Comparison of ENCODE assay signal across 20 cellular contexts in the genomic region with DNA sequence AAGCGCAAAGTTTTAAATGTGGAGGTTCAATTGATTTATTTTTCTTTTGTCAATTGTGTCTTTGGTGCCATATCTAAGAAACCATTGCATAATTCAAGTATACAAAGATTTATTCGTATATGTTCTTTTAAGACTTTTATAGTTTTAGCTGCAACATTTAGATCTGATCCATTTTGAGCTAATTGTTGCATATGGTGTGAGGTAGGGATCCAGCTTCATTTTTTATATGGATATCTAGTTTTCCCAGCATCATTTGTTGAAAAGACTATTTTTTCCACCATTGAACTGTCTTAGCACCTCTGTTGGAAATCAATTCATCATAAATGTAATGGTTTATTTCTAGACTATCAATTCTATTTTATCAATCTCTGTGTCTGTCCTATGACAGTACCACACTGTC. TPM values are rescaled to one million over a fixed set of nuclear protein-coding genes. Genes with fewer than 3 reads are reported as not detected.
DNase-seq lines count a peak whose midpoint lies in the region; ATAC-seq and TF ChIP-seq lines count a peak whose summit lies in the region.
"Had no signal": no experiment of that assay in that cellular context is flagged by ENCODE, and none has a peak within 500 bp of the region (broad histone marks: within the 10 kb centered on the region; RNA-seq: fewer than 3 reads in every experiment).

No MANE protein-coding gene starts in this region.

- no peak overlapping the region for H3K4me3 ChIP-seq in CD4-positive, CD25-positive, alpha-beta regulatory T cell (ENCODE audit: low read depth, low read length)
- H3K4me3 ChIP-seq in CD4-positive, alpha-beta memory T cell (ENCODE audit: low read length in 2 of 2), result no peak overlapping the region
- no peak overlapping the region for H3K4me3 ChIP-seq in naive thymus-derived CD4-positive, alpha-beta T cell (ENCODE audit: low read length)
- no peak overlapping the region for H3K4me3 ChIP-seq in psoas muscle
- H3K4me3 ChIP-seq: GM23248, MG63, SK-N-MC had no signal

- H3K36me3 ChIP-seq in CD4-positive, CD25-positive, alpha-beta regulatory T cell (ENCODE audit: control insufficient read depth, insufficient read depth, low read length), result no peaks in the 10 kb centered on the region
- H3K36me3 ChIP-seq in CD4-positive, alpha-beta memory T cell (ENCODE audit: insufficient read depth, low read length), result no peaks in the 10 kb centered on the region
- H3K36me3 ChIP-seq in naive thymus-derived CD4-positive, alpha-beta T cell (ENCODE audit: control insufficient read depth in 2 of 3, insufficient read depth in 3 of 3, low read length in 3 of 3), result peaks cover 0 to 29% (median 10%) of the 10 kb centered on the region in 3 experiments
- no peaks in the 10 kb centered on the region for H3K36me3 ChIP-seq in psoas muscle (ENCODE audit: insufficient read depth in 1 of 2, low read depth in 1 of 2)
- H3K36me3 ChIP-seq: MG63 had no signal

- H3K36me3 Mint-ChIP-seq in CD4-positive, CD25-positive, alpha-beta regulatory T cell, result peaks cover 30% of the 10 kb centered on the region
- H3K36me3 Mint-ChIP-seq in CD4-positive, alpha-beta memory T cell, result peaks cover 30 to 36% of the 10 kb centered on the region in 2 donors
- H3K36me3 Mint-ChIP-seq in activated B cell treated with CpG ODN at 0.5 μM for 24 hours (ENCODE audit: low read depth), result peaks cover 44% of the 10 kb centered on the region
- H3K36me3 Mint-ChIP-seq in naive thymus-derived CD4-positive, alpha-beta T cell, result peaks cover 32 to 62% (median 36%) of the 10 kb centered on the region in 5 donors

- peaks cover 0 to 14% (median 7%) of the 10 kb centered on the region in 7 donors for H3K9me3 Mint-ChIP-seq in CD4-positive, CD25-positive, alpha-beta regulatory T cell
- H3K9me3 Mint-ChIP-seq in CD4-positive, alpha-beta memory T cell, result peaks cover 0 to 15% (median 5%) of the 10 kb centered on the region in 8 donors
- peaks cover 14% of the 10 kb centered on the region for H3K9me3 Mint-ChIP-seq in activated B cell treated with CpG ODN at 0.5 μM for 24 hours
- H3K9me3 Mint-ChIP-seq in naive thymus-derived CD4-positive, alpha-beta T cell, result peaks cover 2 to 32% (median 13%) of the 10 kb centered on the region in 11 donors

- CTCF ChIA-PET in CD4-positive, alpha-beta memory T cell (lab: Charles Lee; ENCODE audit: partially characterized antibody), result interaction anchor here (3.0 kb wide), 1 partner anchor 48 kb away, joined by 15 read pairs; no protein-coding TSS in a partner anchor
- CTCF ChIA-PET in activated B cell treated with CpG ODN at 0.5 μM for 24 hours (lab: Charles Lee), result interaction anchor here (0.8 to 1.5 kb wide), 3 partner anchors 9 to 52 kb away, joined by 3 to 4 read pairs (median 3); no protein-coding TSS in a partner anchor
- CTCF ChIA-PET in naive thymus-derived CD4-positive, alpha-beta T cell (lab: Charles Lee), result interaction anchor here (1.7 to 10.0 kb wide), 2 partner anchors 10 to 52 kb away, joined by 8 to 54 read pairs; no protein-coding TSS in a partner anchor

- intact Hi-C loops in CD4-positive, alpha-beta memory T cell (cut with micrococcal nuclease), result loop anchor here (10.0 kb wide), 1 partner anchor 157 kb away; no protein-coding TSS in a partner anchor
- intact Hi-C loops in activated B cell treated with CpG ODN at 0.5 μM for 24 hours (cut with micrococcal nuclease) (no loop called here), psoas muscle (cut with DNase I) (no loop called here)
- intact Hi-C loops in naive thymus-derived CD4-positive, alpha-beta T cell (cut with micrococcal nuclease), result no loop called here

- peaks cover 0 to 86% (median 36%) of the 10 kb centered on the region in 4 donors for H3K4me1 Mint-ChIP-seq in CD4-positive, CD25-positive, alpha-beta regulatory T cell
- peaks cover 32 to 76% (median 55%) of the 10 kb centered on the region in 4 donors for H3K4me1 Mint-ChIP-seq in CD4-positive, alpha-beta memory T cell
- H3K4me1 Mint-ChIP-seq in activated B cell treated with CpG ODN at 0.5 μM for 24 hours, result peaks cover 77% of the 10 kb centered on the region
- H3K4me1 Mint-ChIP-seq in naive thymus-derived CD4-positive, alpha-beta T cell, result peaks cover 21 to 69% (median 58%) of the 10 kb centered on the region in 7 donors

- no peaks in the 10 kb centered on the region for H3K27me3 ChIP-seq in CD4-positive, CD25-positive, alpha-beta regulatory T cell (ENCODE audit: control insufficient read depth, insufficient read depth, low read length)
- no peaks in the 10 kb centered on the region for H3K27me3 ChIP-seq in CD4-positive, alpha-beta memory T cell (ENCODE audit: insufficient read depth, low read length)
- H3K27me3 ChIP-seq in naive thymus-derived CD4-positive, alpha-beta T cell (ENCODE audit: control insufficient read depth in 2 of 2, insufficient read depth in 2 of 2, low read length in 2 of 2), result no peaks in the 10 kb centered on the region
- peaks cover 0 to 12% (median 0%) of the 10 kb centered on the region in 3 donors for H3K27me3 ChIP-seq in psoas muscle (ENCODE audit: insufficient read depth in 3 of 3, low read length in 2 of 3)

- H3K27ac Mint-ChIP-seq in CD4-positive, CD25-positive, alpha-beta regulatory T cell, result peak overlapping the region in 2 of 3 donors; percentile 80 to 87
- peak overlapping the region in 6 of 7 donors; percentile 13 to 99 (median 84) for H3K27ac Mint-ChIP-seq in CD4-positive, alpha-beta memory T cell
- peak overlapping the region; percentile 53 for H3K27ac Mint-ChIP-seq in activated B cell treated with CpG ODN at 0.5 μM for 24 hours
- peak overlapping the region in 8 of 9 donors; percentile 69 to 100 (median 93) for H3K27ac Mint-ChIP-seq in naive thymus-derived CD4-positive, alpha-beta T cell

- WGBS in psoas muscle, 3 donors, result 89 to 96% (median 91%) methylated on average over 2 of the region's 2 CpGs

- peaks cover 7% of the 10 kb centered on the region for H3K27me3 Mint-ChIP-seq in CD4-positive, CD25-positive, alpha-beta regulatory T cell
- no peaks in the 10 kb centered on the region for H3K27me3 Mint-ChIP-seq in CD4-positive, alpha-beta memory T cell
- H3K27me3 Mint-ChIP-seq in activated B cell treated with CpG ODN at 0.5 μM for 24 hours, result no peaks in the 10 kb centered on the region
- peaks cover 0 to 2% (median 0%) of the 10 kb centered on the region in 5 donors for H3K27me3 Mint-ChIP-seq in naive thymus-derived CD4-positive, alpha-beta T cell

- DNase-seq in CD4-positive, CD25-positive, alpha-beta regulatory T cell, result no peak
- no peak for DNase-seq in CD4-positive, alpha-beta memory T cell
- no peak for DNase-seq in activated B cell treated with CpG ODN at 0.5 μM for 24 hours
- DNase-seq in naive thymus-derived CD4-positive, alpha-beta T cell, result no peak
- DNase-seq in psoas muscle, result no peak
- DNase-seq: GM23248, H7, IMR-90, KG1, MG63, NCI-H1105 treated with DMSO at 0.1 percent for 48 hours, NCI-H146, NCI-H1930, NCI-H526 treated with DMSO at 0.1 percent for 48 hours, SIG-M5 had no signal

- H3K4me3 Mint-ChIP-seq in CD4-positive, CD25-positive, alpha-beta regulatory T cell, result peak overlapping the region in 2 of 4 donors; percentile 13 to 91
- peak overlapping the region in 2 of 8 donors; percentile 18 to 36 for H3K4me3 Mint-ChIP-seq in CD4-positive, alpha-beta memory T cell
- H3K4me3 Mint-ChIP-seq in activated B cell treated with CpG ODN at 0.5 μM for 24 hours, result no peak overlapping the region
- H3K4me3 Mint-ChIP-seq in naive thymus-derived CD4-positive, alpha-beta T cell, result peak overlapping the region in 7 of 10 donors; percentile 16 to 52 (median 37)

- peaks cover 47% of the 10 kb centered on the region for H3K4me1 ChIP-seq in CD4-positive, CD25-positive, alpha-beta regulatory T cell (ENCODE audit: control insufficient read depth, insufficient read depth, low read length, poor library complexity, severe bottlenecking)
- H3K4me1 ChIP-seq in CD4-positive, alpha-beta memory T cell (ENCODE audit: insufficient read depth, low read length), result peaks cover 51% of the 10 kb centered on the region
- peaks cover 36 to 49% of the 10 kb centered on the region in 2 donors for H3K4me1 ChIP-seq in naive thymus-derived CD4-positive, alpha-beta T cell (ENCODE audit: control insufficient read depth in 2 of 2, insufficient read depth in 2 of 2, low read length in 2 of 2)
- H3K4me1 ChIP-seq in psoas muscle, result no peaks in the 10 kb centered on the region

- no peak for ATAC-seq in CD4-positive, CD25-positive, alpha-beta regulatory T cell (ENCODE audit: low read depth in 2 of 2)
- ATAC-seq in activated B cell treated with CpG ODN at 0.5 μM for 24 hours (ENCODE audit: low read depth) (no peak), GM18909 (IDR thresholded peaks at IDR 0.05; ENCODE audit: poor library complexity, unreplicated experiment) (no peak), psoas muscle (no peak), HG03039 (IDR thresholded peaks at IDR 0.05; ENCODE audit: unreplicated experiment) (no peak)
- no peak for ATAC-seq in naive thymus-derived CD4-positive, alpha-beta T cell

- peak overlapping the region; percentile 95 for H3K27ac ChIP-seq in CD4-positive, CD25-positive, alpha-beta regulatory T cell (ENCODE audit: insufficient read depth, low read length, poor library complexity, severe bottlenecking)
- H3K27ac ChIP-seq in CD4-positive, alpha-beta memory T cell (ENCODE audit: low read depth, low read length), result no peak overlapping the region
- peak overlapping the region; percentile 99 for H3K27ac ChIP-seq in naive thymus-derived CD4-positive, alpha-beta T cell (ENCODE audit: low read depth, low read length)
- no peak overlapping the region for H3K27ac ChIP-seq in psoas muscle
- H3K27ac ChIP-seq: C4-2B, GM23248, SK-N-MC had no signal

- POLR2A ChIA-PET in CD4-positive, alpha-beta memory T cell (lab: Charles Lee; ENCODE audit: partially characterized antibody), result interaction anchor here (1.5 to 25.4 kb wide), 5 partner anchors 9 to 45 kb away, joined by 3 to 1226 read pairs (median 87); no protein-coding TSS in a partner anchor
- POLR2A ChIA-PET in activated B cell treated with CpG ODN at 0.5 μM for 24 hours (lab: Charles Lee), result interaction anchor here (0.8 to 40.7 kb wide), 7 partner anchors 7 to 57 kb away, joined by 3 to 1450 read pairs (median 8); partner anchors contain the start of gene CCR7
- POLR2A ChIA-PET in naive thymus-derived CD4-positive, alpha-beta T cell (lab: Charles Lee), result interaction anchor here (0.6 to 45.4 kb wide), 8 partner anchors 4 to 482 kb away, joined by 3 to 2132 read pairs (median 388); partner anchors contain the start of gene CCR7

- no peaks in the 10 kb centered on the region for H3K9me3 ChIP-seq in CD4-positive, CD25-positive, alpha-beta regulatory T cell (ENCODE audit: control insufficient read depth in 2 of 2, low read length in 2 of 2)
- no peaks in the 10 kb centered on the region for H3K9me3 ChIP-seq in CD4-positive, alpha-beta memory T cell (ENCODE audit: control insufficient read depth in 1 of 2, low read length in 2 of 2)
- H3K9me3 ChIP-seq in naive thymus-derived CD4-positive, alpha-beta T cell (ENCODE audit: control insufficient read depth in 2 of 3, low read length in 3 of 3), result no peaks in the 10 kb centered on the region
- no peaks in the 10 kb centered on the region for H3K9me3 ChIP-seq in psoas muscle

- no peak for TF ChIP-seq CTCF in activated B cell treated with CpG ODN at 0.5 μM for 24 hours (IDR thresholded peaks at IDR 0.05)
- no peak for TF ChIP-seq CTCF in psoas muscle (IDR thresholded peaks at IDR 0.05)

RNA-seq across cellular contexts. Expression of gene CCR7, which starts 2.1 kb away (rescaled TPM):
- 192 TPM for total RNA-seq in CD4-positive, CD25-positive, alpha-beta regulatory T cell
- polyA plus RNA-seq in CD4-positive, CD25-positive, alpha-beta regulatory T cell, result 100 to 1,000 TPM; 351 to 828 (median 609) TPM
- total RNA-seq in CD4-positive, alpha-beta memory T cell, result 100 to 1,000 TPM; 268 to 269 TPM
- 100 to 1,000 TPM; 436 to 502 TPM for polyA plus RNA-seq in CD4-positive, alpha-beta memory T cell
- total RNA-seq in activated B cell treated with CpG ODN at 0.5 μM for 24 hours (572 and 573 TPM in 2 replicates), psoas muscle (under 1 TPM; 0.20 to 0.24 (median 0.21) TPM)
- total RNA-seq in naive thymus-derived CD4-positive, alpha-beta T cell, result 100 to 1,000 TPM; 153 to 675 (median 262) TPM
- polyA plus RNA-seq in naive thymus-derived CD4-positive, alpha-beta T cell, result 1,000 to 10,000 TPM; 1,350 to 2,301 TPM
- under 1 TPM in 2 of 3 donors, not detected in 1; 0.08 to 0.09 TPM for polyA plus RNA-seq in psoas muscle
- total RNA-seq: GM23248, NCI-H460 had no signal

Comparison
In these comparisons a context has a peak if more than half of its experiments do, and no peak if none do; other contexts are left out.
1. H3K27ac ChIP-seq: peak in CD4-positive, CD25-positive, alpha-beta regulatory T cell (single experiment) and naive thymus-derived CD4-positive, alpha-beta T cell (single experiment); none in CD4-positive, alpha-beta memory T cell (single experiment) and psoas muscle (single experiment).
2. RNA of gene CCR7, which starts 2.1 kb away (total RNA-seq): 572 to 573 TPM in activated B cell treated with CpG ODN at 0.5 μM for 24 hours, 268 to 269 TPM in CD4-positive, alpha-beta memory T cell, 153 to 675 TPM in naive thymus-derived CD4-positive, alpha-beta T cell and 192 TPM in CD4-positive, CD25-positive, alpha-beta regulatory T cell (single experiment); 0.20 to 0.24 TPM in psoas muscle; every median in the first group is over 100 times any median in the second.
3. Peak in every context shown above with its lines, with median percentiles within 50 percentile points of each other: H3K27ac Mint-ChIP-seq.